Comparison of ENCODE assay signal across 11 cellular contexts in the genomic region with DNA sequence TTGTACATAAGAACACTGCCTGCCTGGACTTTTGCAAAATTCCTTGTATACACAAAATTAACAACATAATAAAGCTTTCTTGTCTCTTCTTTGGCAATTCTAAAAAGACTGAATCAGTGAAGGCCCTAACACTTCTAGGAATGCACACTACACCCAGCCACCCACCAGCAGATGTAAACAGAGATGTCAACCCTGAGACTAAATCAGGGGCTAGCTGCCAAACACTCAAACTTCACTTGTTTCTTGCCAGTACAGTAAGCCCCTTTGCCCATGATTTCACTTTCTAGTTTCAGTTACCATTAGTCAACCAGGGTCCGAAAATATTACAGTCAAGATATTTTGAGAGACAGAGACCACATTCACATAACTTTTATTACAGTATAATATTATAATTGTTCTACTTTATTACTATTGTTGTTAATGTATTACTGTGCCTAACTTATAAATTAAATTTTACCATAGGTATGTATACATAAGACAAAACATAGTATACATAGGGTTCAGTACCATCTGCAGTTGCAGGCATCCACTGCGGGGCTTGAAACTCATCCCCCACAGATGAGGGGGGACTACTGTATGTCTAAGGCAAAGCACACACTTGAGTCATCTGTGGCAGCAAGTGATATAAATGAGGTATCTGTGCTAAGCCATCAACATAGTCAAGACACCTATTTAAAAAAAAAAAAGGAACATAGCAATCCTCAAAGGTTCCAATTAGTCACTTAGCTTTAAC. TPM values are rescaled to one million over a fixed set of nuclear protein-coding genes. Genes with fewer than 3 reads are reported as not detected.
DNase-seq lines count a peak whose midpoint lies in the region; ATAC-seq lines count a peak whose summit lies in the region.
"Had no signal": no experiment of that assay in that cellular context is flagged by ENCODE, and none has a peak within 500 bp of the region (broad histone marks: within the 10 kb centered on the region; RNA-seq: fewer than 3 reads in every experiment).

No MANE protein-coding gene starts in this region.

- 60 to 69% methylated on average over 2 of the region's 2 CpGs for WGBS in aorta, 2 donors

- peak overlapping the region; percentile 22 for H3K4me3 Mint-ChIP-seq in activated naive CD8-positive, alpha-beta T cell treated with anti-CD3 and anti-CD28 coated beads, Interleukin-2, amount 50 U/mL, for 24 hours

- peak; percentile 96 for ATAC-seq in activated naive CD8-positive, alpha-beta T cell treated with anti-CD3 and anti-CD28 coated beads, Interleukin-2, amount 50 U/mL, for 24 hours
- ATAC-seq in aorta (ENCODE audit: low FRiP score) (no peak), HG03469 (IDR thresholded peaks at IDR 0.05; ENCODE audit: unreplicated experiment) (no peak)

- no peaks in the 10 kb centered on the region for H3K9me3 ChIP-seq in aorta (ENCODE audit: control insufficient read depth, low read length)

- no peaks in the 10 kb centered on the region for H3K27me3 ChIP-seq in aorta (ENCODE audit: control insufficient read depth in 1 of 2, insufficient read depth in 2 of 2, low read length in 1 of 2)

- H3K27me3 Mint-ChIP-seq in activated naive CD8-positive, alpha-beta T cell treated with anti-CD3 and anti-CD28 coated beads, Interleukin-2, amount 50 U/mL, for 24 hours, result no peaks in the 10 kb centered on the region

- H3K27ac ChIP-seq in aorta (ENCODE audit: low read depth in 1 of 2, low read length in 2 of 2), result peak overlapping the region; percentile 40 to 57
- H3K27ac ChIP-seq: C4-2B had no signal

- no peaks in the 10 kb centered on the region for H3K36me3 ChIP-seq in aorta (ENCODE audit: control insufficient read depth in 1 of 2, insufficient read depth in 2 of 2, low read length in 1 of 2)

- peaks cover 9% of the 10 kb centered on the region for H3K36me3 Mint-ChIP-seq in activated naive CD8-positive, alpha-beta T cell treated with anti-CD3 and anti-CD28 coated beads, Interleukin-2, amount 50 U/mL, for 24 hours (ENCODE audit: low read depth)

- DNase-seq in stimulated activated CD8-positive, alpha-beta memory T cell treated with anti-CD3 and anti-CD28 coated beads, Interleukin-4, amount 100 ng/mL, for 24 hours (ENCODE audit: low read depth), result peak; percentile 19
- DNase-seq in stimulated activated CD8-positive, alpha-beta memory T cell treated with anti-CD3 and anti-CD28 coated beads, Interleukin-4, amount 100 ng/mL, for 48 hours, result no peak
- DNase-seq in activated naive CD8-positive, alpha-beta T cell treated with anti-CD3 and anti-CD28 coated beads, Interleukin-2, amount 50 U/mL, for 24 hours, result peak; percentile 25
- peak; percentile 65 for DNase-seq in iris pigment epithelial cell (ENCODE audit: low read depth)
- no peak for DNase-seq in aorta
- no peak for DNase-seq in cerebellar nuclear complex (lab: John Stamatoyannopoulos, UW)
- no peak for DNase-seq in UCSD-AML1 (lab: John Stamatoyannopoulos, UW; ENCODE audit: unreplicated experiment)
- DNase-seq: kidney glomerular epithelial cell, RPMI8226 had no signal

- H3K4me3 ChIP-seq in aorta (ENCODE audit: low read length in 2 of 2), result no peak overlapping the region

- intact Hi-C loops in aorta (cut with DNase I), result no loop called here

- H3K9me3 Mint-ChIP-seq in activated naive CD8-positive, alpha-beta T cell treated with anti-CD3 and anti-CD28 coated beads, Interleukin-2, amount 50 U/mL, for 24 hours, result no peaks in the 10 kb centered on the region

- peak overlapping the region; percentile 80 for H3K27ac Mint-ChIP-seq in activated naive CD8-positive, alpha-beta T cell treated with anti-CD3 and anti-CD28 coated beads, Interleukin-2, amount 50 U/mL, for 24 hours

- peaks cover 60% of the 10 kb centered on the region for H3K4me1 Mint-ChIP-seq in activated naive CD8-positive, alpha-beta T cell treated with anti-CD3 and anti-CD28 coated beads, Interleukin-2, amount 50 U/mL, for 24 hours

- H3K4me1 ChIP-seq in aorta (ENCODE audit: control insufficient read depth in 1 of 2, insufficient read depth in 2 of 2, low read length in 2 of 2), result peaks cover 0 to 12% of the 10 kb centered on the region in 2 donors

RNA-seq across cellular contexts. Expression of gene DCAF5, which starts 15.3 kb away (rescaled TPM):
- total RNA-seq in aorta, result 10 to 100 TPM; 47.3 to 56.9 TPM
- polyA plus RNA-seq in aorta, result 10 to 100 TPM; 18.9 to 39.8 TPM

RNA-seq across cellular contexts. Expression of gene EXD2, which starts 53.7 kb away (rescaled TPM):
- 10 to 100 TPM; 13.1 to 19.4 TPM for total RNA-seq in aorta
- polyA plus RNA-seq in aorta, result 10 to 100 TPM in 1 of 2 donors, 1 to 10 TPM in 1; 4.5 to 10.8 TPM

Comparison
In these comparisons a context has a peak if more than half of its experiments do, and no peak if none do; other contexts are left out.
1. DNase-seq: peak in stimulated activated CD8-positive, alpha-beta memory T cell treated with anti-CD3 and anti-CD28 coated beads, Interleukin-4, amount 100 ng/mL, for 24 hours (single experiment), activated naive CD8-positive, alpha-beta T cell treated with anti-CD3 and anti-CD28 coated beads, Interleukin-2, amount 50 U/mL, for 24 hours (single experiment) and iris pigment epithelial cell (single experiment); none in stimulated activated CD8-positive, alpha-beta memory T cell treated with anti-CD3 and anti-CD28 coated beads, Interleukin-4, amount 100 ng/mL, for 48 hours (single experiment), aorta (0 of 2), cerebellar nuclear complex (0 of 2) and UCSD-AML1 (single experiment).